ENCODE assay signal across 1 cellular context in the genomic region with DNA sequence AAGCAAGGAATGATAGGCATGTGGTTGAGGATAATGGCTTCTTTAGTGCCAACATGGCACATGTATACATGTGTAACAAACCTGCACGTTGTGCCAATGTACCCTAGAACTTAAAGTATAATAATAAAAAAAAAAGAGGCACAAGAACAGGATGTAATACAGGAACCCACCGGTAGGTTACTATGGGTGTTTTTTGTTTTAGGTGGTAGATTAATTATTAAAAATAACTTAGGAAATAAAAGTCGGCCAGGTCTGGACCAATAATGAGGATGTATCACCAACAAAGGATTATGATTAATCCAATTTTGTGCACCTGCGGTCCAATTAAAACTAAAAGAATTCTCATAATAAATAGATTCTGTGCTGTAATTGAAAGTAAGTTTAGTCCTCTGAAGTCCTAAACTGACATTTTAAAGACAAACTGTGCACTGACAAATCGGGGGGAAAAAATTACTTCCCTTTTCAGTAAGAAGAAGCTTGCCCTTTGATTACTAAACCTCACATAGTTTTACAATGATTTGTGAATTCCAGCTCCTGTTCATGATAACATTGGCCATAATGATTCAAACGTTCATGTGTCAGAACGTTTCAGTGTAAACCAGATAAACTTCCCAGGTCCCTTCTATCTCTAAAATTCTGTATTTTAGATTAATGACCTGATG.
TF ChIP-seq lines count a peak whose summit lies in the region.

No MANE protein-coding gene starts in this region.

TF ChIP-seq in GM23338, 12 proteins besides CTCF, POLR2A, EP300 and RAD21 (continued from another document):
- TF ChIP-seq, protein P1, sequence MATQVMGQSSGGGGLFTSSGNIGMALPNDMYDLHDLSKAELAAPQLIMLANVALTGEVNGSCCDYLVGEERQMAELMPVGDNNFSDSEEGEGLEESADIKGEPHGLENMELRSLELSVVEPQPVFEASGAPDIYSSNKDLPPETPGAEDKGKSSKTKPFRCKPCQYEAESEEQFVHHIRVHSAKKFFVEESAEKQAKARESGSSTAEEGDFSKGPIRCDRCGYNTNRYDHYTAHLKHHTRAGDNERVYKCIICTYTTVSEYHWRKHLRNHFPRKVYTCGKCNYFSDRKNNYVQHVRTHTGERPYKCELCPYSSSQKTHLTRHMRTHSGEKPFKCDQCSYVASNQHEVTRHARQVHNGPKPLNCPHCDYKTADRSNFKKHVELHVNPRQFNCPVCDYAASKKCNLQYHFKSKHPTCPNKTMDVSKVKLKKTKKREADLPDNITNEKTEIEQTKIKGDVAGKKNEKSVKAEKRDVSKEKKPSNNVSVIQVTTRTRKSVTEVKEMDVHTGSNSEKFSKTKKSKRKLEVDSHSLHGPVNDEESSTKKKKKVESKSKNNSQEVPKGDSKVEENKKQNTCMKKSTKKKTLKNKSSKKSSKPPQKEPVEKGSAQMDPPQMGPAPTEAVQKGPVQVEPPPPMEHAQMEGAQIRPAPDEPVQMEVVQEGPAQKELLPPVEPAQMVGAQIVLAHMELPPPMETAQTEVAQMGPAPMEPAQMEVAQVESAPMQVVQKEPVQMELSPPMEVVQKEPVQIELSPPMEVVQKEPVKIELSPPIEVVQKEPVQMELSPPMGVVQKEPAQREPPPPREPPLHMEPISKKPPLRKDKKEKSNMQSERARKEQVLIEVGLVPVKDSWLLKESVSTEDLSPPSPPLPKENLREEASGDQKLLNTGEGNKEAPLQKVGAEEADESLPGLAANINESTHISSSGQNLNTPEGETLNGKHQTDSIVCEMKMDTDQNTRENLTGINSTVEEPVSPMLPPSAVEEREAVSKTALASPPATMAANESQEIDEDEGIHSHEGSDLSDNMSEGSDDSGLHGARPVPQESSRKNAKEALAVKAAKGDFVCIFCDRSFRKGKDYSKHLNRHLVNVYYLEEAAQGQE (IDR thresholded peaks at IDR 0.05; ENCODE audit: unreplicated experiment), result no peak
- TF ChIP-seq NANOG (IDR thresholded peaks at IDR 0.05; ENCODE audit: borderline replicate concordance), result no peak
- TF ChIP-seq POLR2AphosphoS5 (IDR thresholded peaks at IDR 0.05; ENCODE audit: low read depth), result no peak
TF ChIP-seq in GM23338: peak in this region for 0.
